Comparison of ENCODE assay signal across 8 cellular contexts in the genomic region with DNA sequence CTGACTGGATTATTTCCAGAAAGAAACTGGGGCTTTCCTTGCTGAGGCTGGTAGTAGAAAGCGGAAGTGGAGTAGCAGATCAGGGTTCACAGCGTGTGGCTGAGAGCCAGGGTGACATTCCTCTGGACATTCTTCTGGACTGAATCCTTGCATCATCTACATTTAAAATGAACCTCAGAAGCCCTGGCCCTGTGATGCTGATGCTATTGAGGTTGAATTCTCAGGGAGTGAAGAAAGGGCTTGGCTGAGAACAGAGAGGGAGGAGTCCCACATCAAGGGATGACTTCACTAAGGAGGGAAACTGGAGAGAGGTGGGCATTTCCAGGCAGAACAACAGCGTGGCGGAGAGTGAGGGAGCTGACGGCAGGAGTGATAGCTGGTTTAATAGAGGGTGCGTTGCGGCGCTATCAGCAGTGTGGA.
DNase-seq lines count a peak whose midpoint lies in the region; ATAC-seq and TF ChIP-seq lines count a peak whose summit lies in the region.

No MANE protein-coding gene starts in this region.

- H3K36me3 ChIP-seq in adipocyte (ENCODE audit: control insufficient read depth, insufficient read depth, low read length, severe bottlenecking) (no peaks in the 10 kb centered on the region), subcutaneous abdominal adipose tissue (ENCODE audit: control insufficient read depth in 5 of 5, insufficient read depth in 5 of 5, low read length in 5 of 5) (no peaks in the 10 kb centered on the region)

- BruUV-seq in Calu3 (replicated peaks; lab: Mats Ljungman, UMichigan): no TSS peak

- peak overlapping the region; percentile 44 for H3K4me3 Mint-ChIP-seq in Calu3 (ENCODE audit: low read depth, unreplicated experiment)

- H3K4me1 ChIP-seq in adipocyte (ENCODE audit: control insufficient read depth, insufficient read depth, low read length) (peaks cover 26% of the 10 kb centered on the region), subcutaneous abdominal adipose tissue (ENCODE audit: control insufficient read depth in 5 of 5, insufficient read depth in 5 of 5, low read length in 5 of 5) (peaks cover 5 to 18% (median 15%) of the 10 kb centered on the region in 5 donors)

- DNase-seq in Calu3 (peak; percentile 85), adipocyte (ENCODE audit: low read depth) (peak; percentile 92), iPS DF 19.7 (ENCODE audit: low read depth, low spot score) (peak; percentile 72), COR-L47 (lab: John Stamatoyannopoulos, UW) (no peak), DMS53 (lab: John Stamatoyannopoulos, UW) (no peak), NCI-H446 (lab: John Stamatoyannopoulos, UW) (no peak)

- peak overlapping the region; percentile 82 for H3K27ac Mint-ChIP-seq in Calu3 (ENCODE audit: unreplicated experiment)

- CTCF ChIA-PET in Calu3 (lab: Charles Lee): interaction anchor here (0.7 kb wide), 1 partner anchor 16 kb away, joined by 5 read pairs; no protein-coding TSS in a partner anchor

- H3K4me1 Mint-ChIP-seq in Calu3 (ENCODE audit: low read depth, unreplicated experiment): peaks cover 33% of the 10 kb centered on the region

- H3K27ac ChIP-seq in subcutaneous abdominal adipose tissue (ENCODE audit: low read depth, low read length): peak overlapping the region; percentile 71

- peak; percentile 66 for ATAC-seq in HG03354 (IDR thresholded peaks at IDR 0.05; ENCODE audit: poor library complexity, severe bottlenecking, unreplicated experiment)

- no peaks in the 10 kb centered on the region for H3K27me3 ChIP-seq in adipocyte (replicated peaks; ENCODE audit: control insufficient read depth, insufficient read depth, low read length)
- no peaks in the 10 kb centered on the region for H3K27me3 ChIP-seq in subcutaneous abdominal adipose tissue (ENCODE audit: control insufficient read depth in 5 of 5, insufficient read depth in 4 of 5, low read length in 5 of 5)

- H3K27me3 Mint-ChIP-seq in Calu3 (ENCODE audit: unreplicated experiment): no peaks in the 10 kb centered on the region

- peaks cover 6% of the 10 kb centered on the region for H3K36me3 Mint-ChIP-seq in Calu3 (ENCODE audit: insufficient read depth, unreplicated experiment)

- H3K9ac ChIP-seq in adipocyte (ENCODE audit: low read length): peak overlapping the region; percentile 40
- peak overlapping the region in 1 of 5 donors; percentile 72 for H3K9ac ChIP-seq in subcutaneous abdominal adipose tissue (ENCODE audit: low read length in 5 of 5)

- H3K9me3 Mint-ChIP-seq in Calu3 (ENCODE audit: low read depth, unreplicated experiment): no peaks in the 10 kb centered on the region

- intact Hi-C loops in Calu3 (cut with micrococcal nuclease; ENCODE audit: unreplicated experiment): no loop called here

- no peak for TF ChIP-seq CTCF in Calu3 (IDR thresholded peaks at IDR 0.05; ENCODE audit: unreplicated experiment)

- H3K9me3 ChIP-seq in adipocyte (ENCODE audit: control insufficient read depth, low read length) (no peaks in the 10 kb centered on the region), subcutaneous abdominal adipose tissue (ENCODE audit: control insufficient read depth in 5 of 5, low read length in 5 of 5) (no peaks in the 10 kb centered on the region)

- H3K4me3 ChIP-seq in adipocyte (ENCODE audit: low read length): no peak overlapping the region
- peak overlapping the region in 2 of 5 donors; percentile 9 to 51 for H3K4me3 ChIP-seq in subcutaneous abdominal adipose tissue (ENCODE audit: low read depth in 1 of 5, low read length in 5 of 5)

Comparison
In these comparisons a context has a peak if more than half of its experiments do, and no peak if none do; other contexts are left out.
1. DNase-seq: peak in Calu3 (single experiment), adipocyte (single experiment) and iPS DF 19.7 (single experiment); none in COR-L47 (single experiment), DMS53 (single experiment) and NCI-H446 (0 of 2).